ENCODE assay signal across 2 cellular contexts in genomic region chr5:95778713-95779426, GRCh38.
TF ChIP-seq lines count a peak whose summit lies in the region.

No MANE protein-coding gene starts in this region.

TF ChIP-seq in K562, 482 proteins besides CTCF, POLR2A, EP300 and RAD21:
- TF ChIP-seq, protein P1, sequence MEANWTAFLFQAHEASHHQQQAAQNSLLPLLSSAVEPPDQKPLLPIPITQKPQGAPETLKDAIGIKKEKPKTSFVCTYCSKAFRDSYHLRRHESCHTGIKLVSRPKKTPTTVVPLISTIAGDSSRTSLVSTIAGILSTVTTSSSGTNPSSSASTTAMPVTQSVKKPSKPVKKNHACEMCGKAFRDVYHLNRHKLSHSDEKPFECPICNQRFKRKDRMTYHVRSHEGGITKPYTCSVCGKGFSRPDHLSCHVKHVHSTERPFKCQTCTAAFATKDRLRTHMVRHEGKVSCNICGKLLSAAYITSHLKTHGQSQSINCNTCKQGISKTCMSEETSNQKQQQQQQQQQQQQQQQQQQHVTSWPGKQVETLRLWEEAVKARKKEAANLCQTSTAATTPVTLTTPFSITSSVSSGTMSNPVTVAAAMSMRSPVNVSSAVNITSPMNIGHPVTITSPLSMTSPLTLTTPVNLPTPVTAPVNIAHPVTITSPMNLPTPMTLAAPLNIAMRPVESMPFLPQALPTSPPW (CRISPR knock-in tag; IDR thresholded peaks at IDR 0.05) = no peak
- TF ChIP-seq POLR2B (IDR thresholded peaks at IDR 0.05; ENCODE audit: low read depth, partially characterized antibody) = peak; percentile 15

TF ChIP-seq in HepG2, 621 proteins besides CTCF, POLR2A, EP300 and RAD21:
- TF ChIP-seq ZNF430 (CRISPR knock-in tag; IDR thresholded peaks at IDR 0.05) = no peak
- TF ChIP-seq TOE1 (CRISPR knock-in tag; IDR thresholded peaks at IDR 0.05) = no peak
